Comparison of ENCODE assay signal across 28 cellular contexts in genomic region chr3:166360702-166361101, GRCh38.
"Had no signal": no experiment of that assay in that cellular context is flagged by ENCODE, and none has a peak within 500 bp of the region (broad histone marks: within the 10 kb centered on the region; RNA-seq: fewer than 3 reads in every experiment).

No MANE protein-coding gene starts in this region.

- H3K4me3 ChIP-seq: pancreas, psoas muscle, right lobe of liver, skin epidermis, stomach, suprapubic skin, testis, tibial artery, transverse colon, upper lobe of right lung, uterus had no signal

- H3K9me3 Mint-ChIP-seq: neural crest cell; stimulated activated naive B cell treated with anti-CD40 and anti-IgM and Interleukin-4, amounts not matched to agents 10 μg/mL and 1 μg/mL and 100 μg/mL, for 72 hours; type B pancreatic cell had no signal

- H3K27me3 ChIP-seq: neutrophil, pancreas, stomach, suprapubic skin, testis, tibial artery, transverse colon, upper lobe of right lung, uterus had no signal

- H3K4me1 Mint-ChIP-seq: naive thymus-derived CD4-positive, alpha-beta T cell; natural killer cell; nephron; neural crest cell; stimulated activated effector memory CD8-positive, alpha-beta T cell treated with anti-CD3 and anti-CD28 coated beads, Interleukin-12 subunit alpha, Interleukin-12 subunit beta, amount 100 ng/mL, for 72 hours; stimulated activated naive B cell treated with anti-CD40 and anti-IgM and Interleukin-4, amounts not matched to agents 10 μg/mL and 1 μg/mL and 100 μg/mL, for 72 hours had no signal

- H3K27me3 Mint-ChIP-seq: naive thymus-derived CD4-positive, alpha-beta T cell; progenitor cell of endocrine pancreas; stimulated activated naive B cell treated with anti-CD40 and anti-IgM and Interleukin-4, amounts not matched to agents 10 μg/mL and 1 μg/mL and 100 μg/mL, for 72 hours; stimulated activated naive CD8-positive, alpha-beta T cell treated with anti-CD3 and anti-CD28 coated beads, Interleukin-15, Interleukin-2, amounts not matched to agents 100 ng/mL and 50 ng/mL, for 24 hours; type B pancreatic cell had no signal

- DNase-seq: naive thymus-derived CD4-positive, alpha-beta T cell; natural killer cell; nucleus accumbens; pancreas; psoas muscle; right cardiac atrium; right lobe of liver; stimulated activated CD4-positive, alpha-beta T cell treated with anti-CD3 and anti-CD28 coated beads, Interleukin-15, amount 100 ng/mL, for 24 hours; stimulated activated CD4-positive, alpha-beta T cell treated with anti-CD3 and anti-CD28 coated beads, Interleukin-2, amount 100 ng/mL, for 24 hours; stimulated activated CD4-positive, alpha-beta T cell treated with anti-CD3 and anti-CD28 coated beads, Interleukin-2, amount 100 ng/mL, for 48 hours; stimulated activated CD4-positive, alpha-beta T cell treated with anti-CD3 and anti-CD28 coated beads, Interleukin-4, amount 100 ng/mL, for 24 hours; stimulated activated naive B cell treated with anti-CD40 and anti-IgM and Interleukin-4, amounts not matched to agents 10 μg/mL and 1 μg/mL and 100 μg/mL, for 72 hours; stimulated activated naive CD4-positive, alpha-beta T cell treated with Interleukin-2 at 50 U/mL for 16 hours; stomach; testis; tibial artery; transverse colon; upper lobe of right lung; uterus had no signal

- H3K36me3 ChIP-seq: neutrophil, pancreas, right lobe of liver, stomach, suprapubic skin, tibial artery, transverse colon, upper lobe of right lung, uterus had no signal

- H3K9me3 ChIP-seq: neutrophil, pancreas, psoas muscle, right lobe of liver, suprapubic skin, testis, tibial artery, transverse colon, upper lobe of right lung, uterus had no signal

- H3K4me1 ChIP-seq: pancreas, psoas muscle, right lobe of liver, stomach, suprapubic skin, testis, tibial artery, transverse colon, upper lobe of right lung, uterus had no signal

- H3K4me3 Mint-ChIP-seq: naive thymus-derived CD4-positive, alpha-beta T cell; natural killer cell; nephron; neural crest cell; stimulated activated effector memory CD8-positive, alpha-beta T cell treated with anti-CD3 and anti-CD28 coated beads, Interleukin-12 subunit alpha, Interleukin-12 subunit beta, amount 100 ng/mL, for 72 hours; stimulated activated naive B cell treated with anti-CD40 and anti-IgM and Interleukin-4, amounts not matched to agents 10 μg/mL and 1 μg/mL and 100 μg/mL, for 72 hours; stimulated activated naive CD8-positive, alpha-beta T cell treated with anti-CD3 and anti-CD28 coated beads, Interleukin-15, Interleukin-2, amounts not matched to agents 100 ng/mL and 50 ng/mL, for 24 hours; type B pancreatic cell had no signal

- H3K36me3 Mint-ChIP-seq: naive thymus-derived CD4-positive, alpha-beta T cell; natural killer cell; stimulated activated effector memory CD8-positive, alpha-beta T cell treated with anti-CD3 and anti-CD28 coated beads, Interleukin-12 subunit alpha, Interleukin-12 subunit beta, amount 100 ng/mL, for 72 hours; stimulated activated naive B cell treated with anti-CD40 and anti-IgM and Interleukin-4, amounts not matched to agents 10 μg/mL and 1 μg/mL and 100 μg/mL, for 72 hours; type B pancreatic cell had no signal

- ATAC-seq: naive thymus-derived CD4-positive, alpha-beta T cell; natural killer cell; pancreas; psoas muscle; right cardiac atrium; right lobe of liver; stimulated activated effector memory CD8-positive, alpha-beta T cell treated with anti-CD3 and anti-CD28 coated beads, Interleukin-12 subunit alpha, Interleukin-12 subunit beta, amount 100 ng/mL, for 72 hours; stimulated activated naive B cell treated with anti-CD40 and anti-IgM and Interleukin-4, amounts not matched to agents 10 μg/mL and 1 μg/mL and 100 μg/mL, for 72 hours; upper lobe of right lung had no signal

- H3K27ac ChIP-seq: neutrophil, pancreas, psoas muscle, right lobe of liver, skin epidermis, stomach, suprapubic skin, testis, tibial artery, transverse colon, upper lobe of right lung, uterus had no signal

- H3K27ac Mint-ChIP-seq: naive thymus-derived CD4-positive, alpha-beta T cell; natural killer cell; nephron; progenitor cell of endocrine pancreas; stimulated activated effector memory CD8-positive, alpha-beta T cell treated with anti-CD3 and anti-CD28 coated beads, Interleukin-12 subunit alpha, Interleukin-12 subunit beta, amount 100 ng/mL, for 72 hours; stimulated activated naive B cell treated with anti-CD40 and anti-IgM and Interleukin-4, amounts not matched to agents 10 μg/mL and 1 μg/mL and 100 μg/mL, for 72 hours; stimulated activated naive CD8-positive, alpha-beta T cell treated with anti-CD3 and anti-CD28 coated beads, Interleukin-15, Interleukin-2, amounts not matched to agents 100 ng/mL and 50 ng/mL, for 24 hours; type B pancreatic cell had no signal
